8 cellular contexts compared by ENCODE assay signal in the genomic region with DNA sequence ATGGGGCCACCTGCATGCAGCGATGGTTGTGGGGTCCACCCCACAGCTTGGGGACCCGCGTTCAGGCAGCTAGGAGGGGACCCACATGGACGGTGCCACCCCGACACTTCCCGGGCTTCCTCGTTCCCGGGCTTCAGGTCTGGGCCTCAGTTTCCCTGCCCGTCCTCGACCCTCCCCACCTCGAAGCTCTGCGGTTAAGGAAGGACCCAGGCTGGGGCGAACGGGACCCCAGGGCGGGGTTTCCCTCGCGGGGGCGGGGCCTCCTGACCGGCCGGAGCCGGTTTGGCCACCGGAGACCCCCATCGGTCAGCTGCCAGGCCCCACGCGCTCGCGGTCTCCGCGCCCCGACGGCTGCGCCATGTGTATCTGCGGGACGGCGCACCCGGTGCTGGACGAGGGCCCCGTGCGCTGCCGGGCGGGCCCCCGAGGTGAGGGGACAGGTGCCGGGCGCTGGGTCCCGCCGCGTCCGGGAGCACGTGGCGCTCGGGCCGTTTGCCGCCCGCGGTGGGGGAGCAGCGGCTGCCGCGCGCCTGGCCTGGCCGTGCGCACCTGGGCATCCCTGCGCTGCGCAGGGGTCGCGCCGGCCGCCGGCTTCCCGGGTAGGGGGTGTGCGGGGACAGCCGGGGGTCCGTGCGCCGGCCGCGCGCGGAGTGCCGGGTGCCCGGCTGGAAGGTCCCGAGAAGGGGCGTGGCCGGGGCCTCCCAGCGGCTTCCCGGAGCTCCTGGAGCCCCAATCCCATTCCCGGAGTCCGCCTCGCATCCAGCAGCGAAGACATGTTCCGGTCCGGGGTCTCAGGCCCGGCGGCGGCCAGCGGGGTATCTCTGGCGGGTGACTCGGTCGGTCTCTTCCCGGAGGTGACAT. TPM values are rescaled to one million over a fixed set of nuclear protein-coding genes. Genes with fewer than 3 reads are reported as not detected.
A peak's percentile ranks its signal among the peaks of the same experiment; 100 is the strongest.
DNase-seq lines count a peak whose midpoint lies in the region; ATAC-seq and TF ChIP-seq lines count a peak whose summit lies in the region.
"Had no signal": no experiment of that assay in that cellular context is flagged by ENCODE, and none has a peak within 500 bp of the region (broad histone marks: within the 10 kb centered on the region; RNA-seq: fewer than 3 reads in every experiment).

No MANE protein-coding gene starts in this region.

- no peak for TF ChIP-seq POLR2A in uterus (IDR thresholded peaks at IDR 0.05)

- ATAC-seq in GM23338, result peak; percentile 30
- ATAC-seq in activated T-helper 17 cell treated with anti-CD3 and anti-CD28 coated beads, Interleukin-2, amount 50 U/mL, for 72 hours (replicated peaks), result no peak

- H3K27ac ChIP-seq in GM23338 (ENCODE audit: low read depth) (no peak overlapping the region), uterus (no peak overlapping the region)

- H3K27me3 ChIP-seq in GM23338 (ENCODE audit: insufficient read depth) (peaks cover 10% of the 10 kb centered on the region), uterus (peaks cover 21 to 44% of the 10 kb centered on the region in 2 donors)

- H3K9me2 ChIP-seq in GM23338 (ENCODE audit: insufficient read depth), result no peaks in the 10 kb centered on the region

- peaks cover 16% of the 10 kb centered on the region for H3K27me3 Mint-ChIP-seq in GM23338 (ENCODE audit: insufficient read depth, low read depth, poor library complexity)
- no peaks in the 10 kb centered on the region for H3K27me3 Mint-ChIP-seq in activated T-helper 17 cell treated with anti-CD3 and anti-CD28 coated beads, Interleukin-2, amount 50 U/mL, for 72 hours
- H3K27me3 Mint-ChIP-seq in mesothelial cell of epicardium (ENCODE audit: low read depth), result peaks cover 43% of the 10 kb centered on the region

- peaks cover 4% of the 10 kb centered on the region; the same call in 1 of the 2 replicates for H3K36me3 ChIP-seq in GM23338 (ENCODE audit: insufficient read depth)
- no peaks in the 10 kb centered on the region for H3K36me3 ChIP-seq in uterus

- H3K4me2 ChIP-seq in GM23338, result peak overlapping the region; percentile 81

- intact Hi-C loops in uterus (cut with DNase I; ENCODE audit: low total_unique reads), result no loop called here

- peaks cover 13% of the 10 kb centered on the region for H3F3A ChIP-seq in GM23338 (replicated peaks; ENCODE audit: low read depth)

- H3K4me1 ChIP-seq in GM23338 (ENCODE audit: insufficient read depth), result peaks cover 3% of the 10 kb centered on the region; the same call in 1 of the 2 replicates
- H3K4me1 ChIP-seq in uterus, result peaks cover 0 to 15% of the 10 kb centered on the region in 2 donors

- no peak for TF ChIP-seq CTCF in GM23338 (conservative IDR thresholded peaks at IDR 0.05; ENCODE audit: low read depth in 2 of 2)
- TF ChIP-seq CTCF in mesothelial cell of epicardium (IDR thresholded peaks at IDR 0.05; ENCODE audit: unreplicated experiment), result no peak
- TF ChIP-seq CTCF in uterus (IDR thresholded peaks at IDR 0.05), result no peak

- H3K4me3 ChIP-seq in GM23338, result peak overlapping the region; percentile 63
- no peak overlapping the region for H3K4me3 ChIP-seq in uterus

- H3K4me1 Mint-ChIP-seq in GM23338 (peaks cover 12% of the 10 kb centered on the region), mesothelial cell of epicardium (peaks cover 6% of the 10 kb centered on the region)
- H3K4me1 Mint-ChIP-seq in activated T-helper 17 cell treated with anti-CD3 and anti-CD28 coated beads, Interleukin-2, amount 50 U/mL, for 72 hours, result peaks cover 14% of the 10 kb centered on the region

- no peaks in the 10 kb centered on the region for H3K9me3 Mint-ChIP-seq in GM23338
- H3K9me3 Mint-ChIP-seq in activated T-helper 17 cell treated with anti-CD3 and anti-CD28 coated beads, Interleukin-2, amount 50 U/mL, for 72 hours, result no peaks in the 10 kb centered on the region
- no peaks in the 10 kb centered on the region for H3K9me3 Mint-ChIP-seq in mesothelial cell of epicardium

- H3K9me3 ChIP-seq in uterus, result no peaks in the 10 kb centered on the region

- H2AFZ ChIP-seq in GM23338, result peak overlapping the region; percentile 91

- H3K36me3 Mint-ChIP-seq in GM23338 (ENCODE audit: low read depth), result peaks cover 16% of the 10 kb centered on the region
- H3K36me3 Mint-ChIP-seq in activated T-helper 17 cell treated with anti-CD3 and anti-CD28 coated beads, Interleukin-2, amount 50 U/mL, for 72 hours (ENCODE audit: low read depth), result peaks cover 75% of the 10 kb centered on the region
- H3K36me3 Mint-ChIP-seq in mesothelial cell of epicardium, result no peaks in the 10 kb centered on the region

- H4K20me1 ChIP-seq in GM23338 (replicated peaks; ENCODE audit: insufficient read depth), result 0 out of 2 replicates have a peak, but pooled peaks cover 3% of the 10 kb centered on the region

- H3K27ac Mint-ChIP-seq in GM23338 (no peak overlapping the region), mesothelial cell of epicardium (peak overlapping the region; percentile 43)
- H3K27ac Mint-ChIP-seq in activated T-helper 17 cell treated with anti-CD3 and anti-CD28 coated beads, Interleukin-2, amount 50 U/mL, for 72 hours, result peak overlapping the region; percentile 65

- 0 out of 2 replicates have a peak, but pooled peaks cover 4% of the 10 kb centered on the region for H3K79me2 ChIP-seq in GM23338 (replicated peaks; ENCODE audit: insufficient read depth)

- H3K4me3 Mint-ChIP-seq in GM23338, result peak overlapping the region; percentile 82
- H3K4me3 Mint-ChIP-seq in activated T-helper 17 cell treated with anti-CD3 and anti-CD28 coated beads, Interleukin-2, amount 50 U/mL, for 72 hours, result peak overlapping the region; percentile 95
- H3K4me3 Mint-ChIP-seq in mesothelial cell of epicardium, result peak overlapping the region; percentile 52

- DNase-seq in GM23338 (ENCODE audit: low spot score) (peak; percentile 80), mesothelial cell of epicardium (ENCODE audit: low spot score in 2 of 2, unreplicated experiment in 2 of 2) (no peak), NCI-H226 (no peak), uterus (no peak)
- DNase-seq in stimulated activated naive CD4-positive, alpha-beta T cell treated with Interleukin-2 at 50 U/mL for 16 hours (lab: John Stamatoyannopoulos, UW), result no peak
- DNase-seq: effector CD4-positive, alpha-beta T cell; NCI-H1436 had no signal

TF ChIP-seq in GM23338, 12 proteins besides CTCF, POLR2A, EP300 and RAD21:
- no peak for TF ChIP-seq ETS1 (IDR thresholded peaks at IDR 0.05)
- TF ChIP-seq EZH2phosphoT487 (IDR thresholded peaks at IDR 0.05; ENCODE audit: unreplicated experiment), result no peak
- TF ChIP-seq CREB1 (CRISPR knock-in tag; IDR thresholded peaks at IDR 0.05; ENCODE audit: low read depth), result no peak
- TF ChIP-seq POLR2AphosphoS5 (IDR thresholded peaks at IDR 0.05; ENCODE audit: low read depth), result peak; percentile 57
TF ChIP-seq in GM23338: peak in this region for 1.

RNA-seq across cellular contexts. Expression of gene ARHGAP45, which starts 4.2 kb away (rescaled TPM):
- 56.0 and 71.8 TPM in 2 replicates for total RNA-seq in GM23338 (2014; rRNA removed; shearing (Covaris generic))
- polyA plus RNA-seq in GM23338 (2016; fragmentation: Nextera tagmentation; extraction: Ambion mirVana), result 24.7 and 28.3 TPM in 2 replicates
- 100 to 1,000 TPM; 211 to 310 TPM for total RNA-seq in activated T-helper 17 cell treated with anti-CD3 and anti-CD28 coated beads, Interleukin-2, amount 50 U/mL, for 72 hours
- total RNA-seq in mesothelial cell of epicardium (2.4 to 3.8 TPM (median 3.2 TPM) in 3 replicates), uterus (100 to 1,000 TPM in 1 of 4 donors, 1 to 10 TPM in 3; 4.1 to 154 (median 8.6) TPM)

RNA-seq across cellular contexts. Expression of gene POLR2E, which starts 24.0 kb away (rescaled TPM):
- total RNA-seq in GM23338 (2014; rRNA removed; shearing (Covaris generic)), result 257 and 303 TPM in 2 replicates
- polyA plus RNA-seq in GM23338 (2016; fragmentation: Nextera tagmentation; extraction: Ambion mirVana), result 254 and 286 TPM in 2 replicates
- 100 to 1,000 TPM; 155 to 248 TPM for total RNA-seq in activated T-helper 17 cell treated with anti-CD3 and anti-CD28 coated beads, Interleukin-2, amount 50 U/mL, for 72 hours
- total RNA-seq in mesothelial cell of epicardium (137 to 145 TPM (median 143 TPM) in 3 replicates), uterus (100 to 1,000 TPM in 1 of 4 donors, 10 to 100 TPM in 3; 13.6 to 112 (median 59.8) TPM)

RNA-seq across cellular contexts. Expression of gene ABCA7, which starts 31.3 kb away (rescaled TPM):
- total RNA-seq in GM23338 (2014; rRNA removed; shearing (Covaris generic)), result 18.1 and 22.2 TPM in 2 replicates
- polyA plus RNA-seq in GM23338 (2016; fragmentation: Nextera tagmentation; extraction: Ambion mirVana), result 27.4 and 30.3 TPM in 2 replicates
- total RNA-seq in activated T-helper 17 cell treated with anti-CD3 and anti-CD28 coated beads, Interleukin-2, amount 50 U/mL, for 72 hours, result 10 to 100 TPM; 21.8 to 31.2 TPM
- total RNA-seq in mesothelial cell of epicardium, result 18.0 to 22.5 TPM (median 20.1 TPM) in 3 replicates
- total RNA-seq in uterus, result 10 to 100 TPM in 1 of 4 donors, 1 to 10 TPM in 2, under 1 TPM in 1; 0.59 to 10.4 (median 2.7) TPM

RNA-seq across cellular contexts. Expression of gene GPX4, which starts 32.6 kb away (rescaled TPM):
- total RNA-seq in GM23338 (2014; rRNA removed; shearing (Covaris generic)), result 284 and 351 TPM in 2 replicates
- polyA plus RNA-seq in GM23338 (2016; fragmentation: Nextera tagmentation; extraction: Ambion mirVana), result 543 and 573 TPM in 2 replicates
- 100 to 1,000 TPM; 110 to 170 TPM for total RNA-seq in activated T-helper 17 cell treated with anti-CD3 and anti-CD28 coated beads, Interleukin-2, amount 50 U/mL, for 72 hours
- total RNA-seq in mesothelial cell of epicardium, result 190 to 208 TPM (median 201 TPM) in 3 replicates
- total RNA-seq in uterus, result 100 to 1,000 TPM in 3 of 4 donors, 10 to 100 TPM in 1; 68.2 to 357 (median 163) TPM

RNA-seq across cellular contexts. Expression of gene CNN2, which starts 44.8 kb away (rescaled TPM):
- total RNA-seq in GM23338 (2014; rRNA removed; shearing (Covaris generic)), result 392 and 426 TPM in 2 replicates
- polyA plus RNA-seq in GM23338 (2016; fragmentation: Nextera tagmentation; extraction: Ambion mirVana), result 314 and 330 TPM in 2 replicates
- 100 to 1,000 TPM; 152 to 246 TPM for total RNA-seq in activated T-helper 17 cell treated with anti-CD3 and anti-CD28 coated beads, Interleukin-2, amount 50 U/mL, for 72 hours
- total RNA-seq in mesothelial cell of epicardium, result 492 to 501 TPM (median 493 TPM) in 3 replicates
- 100 to 1,000 TPM in 2 of 4 donors, 10 to 100 TPM in 2; 14.3 to 186 (median 88.5) TPM for total RNA-seq in uterus
